10 cellular contexts compared by ENCODE assay signal in genomic region chr2:8455236-8456148, GRCh38.
DNase-seq lines count a peak whose midpoint lies in the region; ATAC-seq, FAIRE-seq and TF ChIP-seq lines count a peak whose summit lies in the region.
"Had no signal": no experiment of that assay in that cellular context is flagged by ENCODE, and none has a peak within 500 bp of the region (broad histone marks: within the 10 kb centered on the region; RNA-seq: fewer than 3 reads in every experiment).

No MANE protein-coding gene starts in this region.

- no peak for DNase-seq in CD14-positive monocyte (ENCODE audit: low spot score)
- no peak for DNase-seq in T-cell
- DNase-seq in frontal cortex (ENCODE audit: low spot score in 2 of 2): peak; percentile 29 to 45
- DNase-seq in neural crest cell (ENCODE audit: low read depth, low spot score): no peak
- DNase-seq: NCI-H446, SHP77 had no signal

- POLR2A ChIA-PET in T-cell (lab: Charles Lee): no interaction called here

- H3K9me3 Mint-ChIP-seq in CD14-positive monocyte (peaks cover 0 to 6% (median 2%) of the 10 kb centered on the region in 7 donors), T-cell (no peaks in the 10 kb centered on the region), neural crest cell (no peaks in the 10 kb centered on the region)

- peaks cover 29 to 51% (median 44%) of the 10 kb centered on the region in 3 donors for H3K27me3 Mint-ChIP-seq in CD14-positive monocyte (ENCODE audit: low read depth in 3 of 3)
- H3K27me3 Mint-ChIP-seq in T-cell: peaks cover 2 to 13% of the 10 kb centered on the region in 2 donors
- H3K27me3 Mint-ChIP-seq in neural crest cell (ENCODE audit: low read depth): no peaks in the 10 kb centered on the region

- ATAC-seq in T-cell (replicated peaks in 1 of 4): peak in 2 of 4 experiments; percentile 4 to 8
- no peak for ATAC-seq in GM18858 (IDR thresholded peaks at IDR 0.05; ENCODE audit: unreplicated experiment)
- no peak for ATAC-seq in GM18907 (IDR thresholded peaks at IDR 0.05; ENCODE audit: unreplicated experiment)
- no peak for ATAC-seq in HG02885 (IDR thresholded peaks at IDR 0.05; ENCODE audit: poor library complexity, unreplicated experiment)
- ATAC-seq in SK-N-SH treated with all-trans-retinoic acid at 6 μM for 48 hours: no peak

- CTCF ChIA-PET in T-cell (lab: Charles Lee): interaction anchor here (0.7 kb wide), 2 partner anchors 888 to 1096 kb away, joined by 3 to 4 read pairs; no protein-coding TSS in a partner anchor

- peaks cover 0 to 4% of the 10 kb centered on the region in 2 donors for H3K36me3 Mint-ChIP-seq in CD14-positive monocyte
- no peaks in the 10 kb centered on the region for H3K36me3 Mint-ChIP-seq in T-cell
- no peaks in the 10 kb centered on the region for H3K36me3 Mint-ChIP-seq in neural crest cell (ENCODE audit: low read depth)

- no peak for FAIRE-seq in frontal cortex (lab: Jason Lieb, UNC)

- H3K4me3 Mint-ChIP-seq in CD14-positive monocyte (peak overlapping the region; percentile 72 to 88), T-cell (peak overlapping the region; percentile 75 to 81 (median 79)), neural crest cell (no peak overlapping the region)

- peak overlapping the region in 1 of 7 donors; percentile 60 for H3K27ac Mint-ChIP-seq in CD14-positive monocyte
- peak overlapping the region; percentile 93 to 94 for H3K27ac Mint-ChIP-seq in T-cell
- H3K27ac Mint-ChIP-seq in neural crest cell (ENCODE audit: unreplicated experiment): peak overlapping the region; percentile 63

- TF ChIP-seq CTCF in CD14-positive monocyte (IDR thresholded peaks at IDR 0.05) (no peak), neural crest cell (conservative IDR thresholded peaks at IDR 0.05) (no peak)

- intact Hi-C loops in CD14-positive monocyte (cut with micrococcal nuclease): no loop called here

- peaks cover 24% of the 10 kb centered on the region for H3K4me1 Mint-ChIP-seq in CD14-positive monocyte
- peaks cover 26 to 40% (median 29%) of the 10 kb centered on the region in 3 donors for H3K4me1 Mint-ChIP-seq in T-cell
- peaks cover 4% of the 10 kb centered on the region for H3K4me1 Mint-ChIP-seq in neural crest cell

TF ChIP-seq in SK-N-SH treated with all-trans-retinoic acid at 6 μM for 48 hours, 23 proteins besides CTCF, POLR2A, EP300 and RAD21:
- TF ChIP-seq GLIS3 (CRISPR knock-in tag; IDR thresholded peaks at IDR 0.05): no peak
- TF ChIP-seq ISL1 (CRISPR knock-in tag; IDR thresholded peaks at IDR 0.05): no peak
- TF ChIP-seq TCF4 (CRISPR knock-in tag; IDR thresholded peaks at IDR 0.05; ENCODE audit: borderline replicate concordance): no peak

Comparison
In these comparisons a context has a peak if more than half of its experiments do, and no peak if none do; other contexts are left out.
1. DNase-seq: peak in frontal cortex (2 of 2); none in CD14-positive monocyte (single experiment), T-cell (0 of 34) and neural crest cell (single experiment).